Comparison of ENCODE assay signal across 11 cellular contexts in genomic region chr20:24672886-24673677, GRCh38.
DNase-seq lines count a peak whose midpoint lies in the region; ATAC-seq and TF ChIP-seq lines count a peak whose summit lies in the region.
"Had no signal": no experiment of that assay in that cellular context is flagged by ENCODE, and none has a peak within 500 bp of the region (broad histone marks: within the 10 kb centered on the region; RNA-seq: fewer than 3 reads in every experiment).

No MANE protein-coding gene starts in this region.

- CTCF ChIA-PET in HCT116 (lab: Charles Lee), result no interaction called here

- no peaks in the 10 kb centered on the region for H3K36me3 ChIP-seq in HCT116 (ENCODE audit: control insufficient read depth in 1 of 2, insufficient read depth in 2 of 2, low read length in 2 of 2)
- H3K36me3 ChIP-seq: heart right ventricle had no signal

- DNase-seq in HCT116 (ENCODE audit: low read depth, low spot score) (no peak), SW 1271 (lab: John Stamatoyannopoulos, UW) (peak; percentile 56 to 85), glomerular visceral epithelial cell (ENCODE audit: extremely low spot score) (peak; percentile 93), stromal cell of bone marrow (ENCODE audit: low read depth) (peak; percentile 90), GOT3 (lab: John Stamatoyannopoulos, UW) (no peak), NCI-H2081 treated with DMSO at 0.1 percent for 48 hours (lab: John Stamatoyannopoulos, UW) (no peak)
- no peak for DNase-seq in activated CD4-positive, alpha-beta T cell treated with anti-CD3 and anti-CD28 coated beads for 48 hours
- DNase-seq: activated CD8-positive, alpha-beta T cell treated with anti-CD3 and anti-CD28 coated beads, Interleukin-2, amount 10 ng/mL, durations not matched to agents 7 days and 5 days; heart right ventricle; NCI-H1436; Right ventricle myocardium superior had no signal

- peak overlapping the region; percentile 61 for H3K4me2 ChIP-seq in HCT116 (ENCODE audit: low read length)

- no peak for TF ChIP-seq RAD21 in HCT116 (IDR thresholded peaks at IDR 0.05; ENCODE audit: low read depth)

- H3K9me3 ChIP-seq in HCT116 (ENCODE audit: control insufficient read depth in 1 of 2, insufficient read depth in 1 of 2, low read depth in 1 of 2, low read length in 2 of 2), result no peaks in the 10 kb centered on the region
- H3K9me3 ChIP-seq: heart right ventricle had no signal

- RAD21 ChIA-PET in HCT116 (lab: Charles Lee; ENCODE audit: low non-redundant PET in 1 of 2, low total read pairs in 2 of 2, uncharacterized antibody in 2 of 2, unreplicated experiment in 2 of 2), result no interaction called here

- H3K27ac ChIP-seq in HCT116 (ENCODE audit: low read depth, low read length), result no peak overlapping the region
- H3K27ac ChIP-seq: heart right ventricle had no signal

- peak; percentile 80 for ATAC-seq in HCT116
- ATAC-seq: activated CD8-positive, alpha-beta T cell treated with anti-CD3 and anti-CD28 coated beads, Interleukin-2, amount 10 ng/mL, durations not matched to agents 7 days and 5 days; heart right ventricle had no signal

- H4K20me1 ChIP-seq in HCT116 (ENCODE audit: insufficient read depth), result no peaks in the 10 kb centered on the region

- no peak overlapping the region; the same call in 1 of the 2 replicates for H3K9ac ChIP-seq in HCT116 (ENCODE audit: low read length)

- peaks cover 3 to 21% of the 10 kb centered on the region in 2 experiments for H3K4me1 ChIP-seq in HCT116 (ENCODE audit: control insufficient read depth in 1 of 2, insufficient read depth in 2 of 2, low read length in 2 of 2)
- H3K4me1 ChIP-seq: heart right ventricle had no signal

- H3K27me3 ChIP-seq in HCT116 (ENCODE audit: insufficient read depth, low read length), result no peaks in the 10 kb centered on the region
- H3K27me3 ChIP-seq: heart right ventricle had no signal

- no peak overlapping the region for H2AFZ ChIP-seq in HCT116 (ENCODE audit: low read depth, low read length, poor library complexity, severe bottlenecking)

- no peak for TF ChIP-seq CTCF in HCT116 (IDR thresholded peaks at IDR 0.05 in 2 of 3, conservative IDR thresholded peaks at IDR 0.05 in 1 of 3; ENCODE audit: borderline replicate concordance in 1 of 3, insufficient read depth in 1 of 3, low read depth in 2 of 3, low read length in 2 of 3)

- no peaks in the 10 kb centered on the region for H3K79me2 ChIP-seq in HCT116 (ENCODE audit: insufficient read depth, low read length)

- H3K4me3 ChIP-seq in HCT116 (replicated peaks in 1 of 2; ENCODE audit: low read depth in 1 of 2, low read length in 2 of 2), result no peak overlapping the region
- H3K4me3 ChIP-seq: heart right ventricle had no signal

- BruUV-seq in HCT116 (replicated peaks; lab: Mats Ljungman, UMichigan), result no TSS peak

- no peaks in the 10 kb centered on the region for H3K9me2 ChIP-seq in HCT116 (ENCODE audit: insufficient read depth)

- no peak for TF ChIP-seq POLR2A in HCT116 (IDR thresholded peaks at IDR 0.05; ENCODE audit: borderline replicate concordance, extremely low read depth, insufficient read depth, insufficient read length)

- POLR2A ChIA-PET in HCT116 (lab: Charles Lee), result interaction anchor here (1.5 kb wide), 1 partner anchor 8 kb away, joined by 3 read pairs; no protein-coding TSS in a partner anchor

- intact Hi-C loops in HCT116 (cut with micrococcal nuclease), result no loop called here

TF ChIP-seq in HCT116, 20 proteins besides CTCF, POLR2A, EP300 and RAD21:
- TF ChIP-seq FOSL1 (IDR thresholded peaks at IDR 0.05; ENCODE audit: low read depth), result 0 out of 2 replicates have a peak, but pooled peaks have one; percentile 30
- TF ChIP-seq EZH2phosphoT487 (IDR thresholded peaks at IDR 0.05; ENCODE audit: borderline replicate concordance), result no peak
TF ChIP-seq in HCT116: peak in this region for 1.

Comparison
In these comparisons a context has a peak if more than half of its experiments do, and no peak if none do; other contexts are left out.
1. DNase-seq: peak in SW 1271 (2 of 2), glomerular visceral epithelial cell (single experiment) and stromal cell of bone marrow (single experiment); none in HCT116 (single experiment), activated CD4-positive, alpha-beta T cell treated with anti-CD3 and anti-CD28 coated beads for 48 hours (single experiment), GOT3 (single experiment) and NCI-H2081 treated with DMSO at 0.1 percent for 48 hours (single experiment).